14 cellular contexts compared by ENCODE assay signal in genomic region chr9:69379250-69379982, GRCh38. TPM values are rescaled to one million over a fixed set of nuclear protein-coding genes. Genes with fewer than 3 reads are reported as not detected.
DNase-seq lines count a peak whose midpoint lies in the region; ATAC-seq and TF ChIP-seq lines count a peak whose summit lies in the region.
"Had no signal": no experiment of that assay in that cellular context is flagged by ENCODE, and none has a peak within 500 bp of the region (broad histone marks: within the 10 kb centered on the region; RNA-seq: fewer than 3 reads in every experiment).

No MANE protein-coding gene starts in this region.

- no peaks in the 10 kb centered on the region for H3K27me3 ChIP-seq in thymus (ENCODE audit: control insufficient read depth, insufficient read depth)
- H3K27me3 ChIP-seq in BE2C: 0 out of 2 replicates have a peak, but pooled peaks cover 4% of the 10 kb centered on the region
- H3K27me3 ChIP-seq: hepatocyte had no signal

- peak overlapping the region; percentile 47 for H3K27ac ChIP-seq in thymus (ENCODE audit: low read depth)
- H3K27ac ChIP-seq: hepatocyte had no signal

- H3K4me3 ChIP-seq in choroid plexus epithelial cell (ENCODE audit: low read depth, low read length) (no peak overlapping the region), thymus (ENCODE audit: low read length) (no peak overlapping the region), BE2C (ENCODE audit: low read depth, low read length) (no peak overlapping the region)
- H3K4me3 ChIP-seq: hepatocyte had no signal

- TF ChIP-seq CTCF in choroid plexus epithelial cell (conservative IDR thresholded peaks at IDR 0.05; ENCODE audit: low read depth, low read length) (no peak), BE2C (IDR thresholded peaks at IDR 0.05; ENCODE audit: low read depth, low read length) (no peak)

- DNase-seq in M059J (ENCODE audit: low read depth) (peak; percentile 65), choroid plexus epithelial cell (ENCODE audit: low read depth) (peak; percentile 50), kidney tubule cell (ENCODE audit: low spot score) (peak; percentile 82), iPS-NIHi11 (ENCODE audit: low spot score) (no peak), DMS79 (lab: John Stamatoyannopoulos, UW) (no peak), BE2C (no peak)
- DNase-seq: activated B cell treated with CpG ODN at 0.5 μM for 24 hours, NCI-H1105, OCI-M1, posterior cingulate gyrus had no signal

- no peaks in the 10 kb centered on the region for H3K36me3 ChIP-seq in thymus (ENCODE audit: control insufficient read depth, insufficient read depth)
- no peaks in the 10 kb centered on the region for H3K36me3 ChIP-seq in BE2C

- H3K4me1 ChIP-seq in thymus (ENCODE audit: control insufficient read depth, insufficient read depth, low read length) (no peaks in the 10 kb centered on the region), BE2C (no peaks in the 10 kb centered on the region)

- ATAC-seq in GM18867 (IDR thresholded peaks at IDR 0.05; ENCODE audit: unreplicated experiment): no peak
- ATAC-seq: activated naive CD4-positive, alpha-beta T cell treated with anti-CD3 and anti-CD28 coated beads, Interleukin-2, amount 50 U/mL, for 72 hours had no signal

- no peaks in the 10 kb centered on the region for H3K9me3 ChIP-seq in thymus (ENCODE audit: control insufficient read depth)
- H3K9me3 ChIP-seq in BE2C: no peaks in the 10 kb centered on the region

- WGBS in thymus: 88% methylated on average over 9 of the region's 9 CpGs

RNA-seq across cellular contexts. Expression of gene ENTREP1, which starts 54.4 kb away (rescaled TPM):
- total RNA-seq in M059J (2014; rRNA removed; shearing (Covaris generic)): 0.05 TPM in 1 of 2 replicates, not detected in the other
- polyA plus RNA-seq in thymus: 16.1 TPM
- polyA plus RNA-seq in BE2C (2012; ENCODE audit: insufficient read depth, insufficient read length, low read depth): not detected
- total RNA-seq: activated B cell treated with CpG ODN at 0.5 μM for 24 hours; activated naive CD4-positive, alpha-beta T cell treated with anti-CD3 and anti-CD28 coated beads, Interleukin-2, amount 50 U/mL, for 72 hours had no signal

Comparison
In these comparisons a context has a peak if more than half of its experiments do, and no peak if none do; other contexts are left out.
1. DNase-seq: peak in M059J (single experiment), choroid plexus epithelial cell (single experiment) and kidney tubule cell (single experiment); none in iPS-NIHi11 (single experiment), DMS79 (single experiment) and BE2C (single experiment).